In the genomic region with DNA sequence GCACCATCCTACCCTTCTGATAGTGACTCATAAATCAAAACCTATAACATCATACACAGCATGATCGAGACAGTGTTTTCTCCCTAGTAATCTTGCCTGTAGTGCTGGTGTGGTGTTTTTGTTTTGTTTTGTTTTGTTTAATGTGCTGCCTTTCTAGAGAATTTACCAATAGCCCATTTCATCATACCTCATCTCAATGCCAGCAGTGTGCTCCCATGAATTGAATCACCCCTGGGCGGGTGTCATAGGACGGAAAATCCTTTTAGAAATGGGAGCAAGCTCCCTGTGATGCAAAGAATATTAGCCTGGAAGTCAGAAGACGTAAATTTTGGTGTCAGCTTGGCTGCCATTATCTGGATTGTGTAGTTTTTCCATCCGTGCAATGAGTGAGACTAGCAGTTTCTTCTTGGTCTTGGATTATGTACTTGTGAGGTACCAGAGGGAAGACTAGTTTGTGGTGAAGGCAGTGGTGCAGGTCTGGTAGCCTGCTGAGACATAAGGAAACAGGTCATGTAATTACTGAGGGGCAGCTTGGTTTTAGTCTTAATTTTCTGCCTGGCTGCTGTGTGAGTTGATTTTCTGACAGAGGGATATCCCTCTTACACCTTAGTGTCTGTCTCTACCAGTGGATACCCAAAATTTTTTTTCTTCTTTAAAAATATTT, we compare ENCODE assay signal across 24 cellular contexts. TPM values are rescaled to one million over a fixed set of nuclear protein-coding genes. Genes with fewer than 3 reads are reported as not detected.
A peak's percentile ranks its signal among the peaks of the same experiment; 100 is the strongest.
DNase-seq lines count a peak whose midpoint lies in the region; ATAC-seq, FAIRE-seq and TF ChIP-seq lines count a peak whose summit lies in the region.
"Had no signal": no experiment of that assay in that cellular context is flagged by ENCODE, and none has a peak within 500 bp of the region (broad histone marks: within the 10 kb centered on the region; RNA-seq: fewer than 3 reads in every experiment).

No MANE protein-coding gene starts in this region.

- H3K9ac ChIP-seq in PC-3 (ENCODE audit: low read length) (no peak overlapping the region), smooth muscle cell (ENCODE audit: low read depth) (no peak overlapping the region), kidney (ENCODE audit: low read length in 2 of 2) (no peak overlapping the region)

- H3K4me1 ChIP-seq in PC-3 (ENCODE audit: insufficient read depth, low read length) (peaks cover 49% of the 10 kb centered on the region), smooth muscle cell (ENCODE audit: low read depth) (no peaks in the 10 kb centered on the region), kidney (ENCODE audit: control insufficient read depth in 1 of 2, insufficient read depth in 1 of 2, low read depth in 1 of 2, low read length in 2 of 2) (no peaks in the 10 kb centered on the region)

- no TSS peak for BruUV-seq in PC-3 (replicated peaks; lab: Mats Ljungman, UMichigan)

- intact Hi-C loops in PC-3 (cut with micrococcal nuclease) (loop anchor here (5.0 kb wide), 1 partner anchor 204 kb away; no protein-coding TSS in a partner anchor), kidney (cut with DNase I) (no loop called here)

- 83% methylated on average over 5 of the region's 5 CpGs for WGBS in smooth muscle cell (ENCODE audit: low lambda C conversion rate)

- no peak overlapping the region for H3K4me3 ChIP-seq in PC-3 (ENCODE audit: low read length)
- no peak overlapping the region for H3K4me3 ChIP-seq in fibroblast of the aortic adventitia (ENCODE audit: low read depth, low read length)
- no peak overlapping the region for H3K4me3 ChIP-seq in smooth muscle cell
- no peak overlapping the region for H3K4me3 ChIP-seq in kidney (ENCODE audit: low read length in 2 of 2)
- H3K4me3 ChIP-seq: lung, spleen, tibial nerve had no signal

- no peaks in the 10 kb centered on the region for H3K9me2 ChIP-seq in PC-3 (replicated peaks; ENCODE audit: low read length)

- H4K20me1 ChIP-seq in PC-3 (ENCODE audit: low read length) (no peaks in the 10 kb centered on the region), smooth muscle cell (ENCODE audit: low read depth) (no peaks in the 10 kb centered on the region)

- POLR2A ChIA-PET in PC-3 (lab: Charles Lee; ENCODE audit: unreplicated experiment), result no interaction called here
- POLR2A ChIA-PET in GM10248 (lab: Yijun Ruan, JAX), result no interaction called here

- FAIRE-seq in kidney (lab: Jason Lieb, UNC), result no peak
- FAIRE-seq: colon, endometrium, GM19239 had no signal

- CTCF ChIA-PET in PC-3 (lab: Charles Lee) (interaction anchor here (0.6 kb wide), 1 partner anchor 56 kb away, joined by 4 read pairs; no protein-coding TSS in a partner anchor), GM10248 (lab: Yijun Ruan, JAX) (interaction anchor here (0.8 to 3.1 kb wide), 3 partner anchors 9 to 488 kb away, joined by 3 to 21 read pairs (median 3); no protein-coding TSS in a partner anchor)

- H3K27ac ChIP-seq in PC-3 (ENCODE audit: low read length) (peak overlapping the region; percentile 95; the same call in 1 of the 2 replicates), smooth muscle cell (ENCODE audit: low read depth) (peak overlapping the region; percentile 39), kidney (ENCODE audit: low read depth in 2 of 2, low read length in 2 of 2) (no peak overlapping the region)
- H3K27ac ChIP-seq: spleen, tibial nerve had no signal

- H3F3A ChIP-seq in PC-3 (ENCODE audit: low read length, unreplicated experiment) (peaks cover 15% of the 10 kb centered on the region), smooth muscle cell (ENCODE audit: low read depth) (no peaks in the 10 kb centered on the region)

- H3K36me3 ChIP-seq in PC-3 (ENCODE audit: low read depth, low read length) (no peaks in the 10 kb centered on the region), smooth muscle cell (ENCODE audit: low read depth) (no peaks in the 10 kb centered on the region), kidney (ENCODE audit: control insufficient read depth in 1 of 2, insufficient read depth in 2 of 2, low read length in 2 of 2) (no peaks in the 10 kb centered on the region)
- H3K36me3 ChIP-seq: spleen, tibial nerve had no signal

- DNase-seq in PC-3 (no peak), fibroblast of the aortic adventitia (ENCODE audit: low read depth) (peak; percentile 28), smooth muscle cell (lab: John Stamatoyannopoulos, UW; ENCODE audit: unreplicated experiment) (no peak), kidney (no peak), GM10248 (ENCODE audit: extremely low spot score) (no peak)
- DNase-seq in activated naive CD4-positive, alpha-beta T cell treated with anti-CD3 and anti-CD28 coated beads, Interleukin-2, amount 50 U/mL, for 16 hours, result no peak
- DNase-seq: naive thymus-derived CD8-positive, alpha-beta T cell; NCI-H2081; NCI-H510A treated with DMSO at 0.1 percent for 48 hours; SHP77 treated with DMSO at 0.1 percent for 48 hours; spleen; T-helper 17 cell had no signal

- TF ChIP-seq CTCF in PC-3 (conservative IDR thresholded peaks at IDR 0.05; ENCODE audit: low read depth, low read length) (no peak), fibroblast of the aortic adventitia (IDR thresholded peaks at IDR 0.05; ENCODE audit: insufficient read depth, low read length) (no peak), smooth muscle cell (IDR thresholded peaks at IDR 0.05; ENCODE audit: borderline replicate concordance, insufficient read depth, poor library complexity, severe bottlenecking) (no peak), kidney (IDR thresholded peaks at IDR 0.05; ENCODE audit: borderline replicate concordance, extremely low read depth, insufficient read depth) (no peak), GM10248 (IDR thresholded peaks at IDR 0.05; ENCODE audit: control extremely low read depth, extremely low read depth, low read depth, missing control alignments) (no peak)

- ATAC-seq in GM18870 (IDR thresholded peaks at IDR 0.05; ENCODE audit: unreplicated experiment) (peak; percentile 38), PC-3 (no peak), HG03521 (IDR thresholded peaks at IDR 0.05; ENCODE audit: unreplicated experiment) (no peak)
- ATAC-seq: activated T-helper 17 cell treated with anti-CD3 and anti-CD28 coated beads, Interleukin-2, amount 50 U/mL, for 72 hours; naive thymus-derived CD8-positive, alpha-beta T cell; T-helper 17 cell had no signal

- no peak overlapping the region for H3K4me2 ChIP-seq in PC-3 (ENCODE audit: low read length)
- peak overlapping the region; percentile 14 for H3K4me2 ChIP-seq in smooth muscle cell

- no peaks in the 10 kb centered on the region for H3K27me3 ChIP-seq in PC-3 (ENCODE audit: low read length)
- no peaks in the 10 kb centered on the region for H3K27me3 ChIP-seq in smooth muscle cell (ENCODE audit: low read depth)
- H3K27me3 ChIP-seq: spleen, tibial nerve had no signal

- H3K9me3 ChIP-seq in PC-3 (ENCODE audit: low read length) (no peaks in the 10 kb centered on the region), smooth muscle cell (replicated peaks; ENCODE audit: low read depth) (no peaks in the 10 kb centered on the region), kidney (ENCODE audit: control insufficient read depth in 1 of 2, low read length in 2 of 2) (no peaks in the 10 kb centered on the region)
- H3K9me3 ChIP-seq: spleen, tibial nerve had no signal

- no peak overlapping the region for H2AFZ ChIP-seq in PC-3 (ENCODE audit: low read length)
- no peak overlapping the region for H2AFZ ChIP-seq in smooth muscle cell (ENCODE audit: low read depth)

- H3K79me2 ChIP-seq in PC-3 (ENCODE audit: low read length) (no peaks in the 10 kb centered on the region), smooth muscle cell (ENCODE audit: low read depth) (no peaks in the 10 kb centered on the region)

RNA-seq across cellular contexts. Expression of gene IGSF10, which starts 29.9 kb away (rescaled TPM):
- total RNA-seq in PC-3 (2014; rRNA removed) (0.12 and 0.66 TPM in 2 replicates), fibroblast of the aortic adventitia (ENCODE audit: low replicate concordance) (8.0 and 47.6 TPM in 2 replicates), smooth muscle cell (0.04 and 1.3 TPM in 2 replicates), kidney (0.63 TPM)
- polyA plus RNA-seq in smooth muscle cell (not detected in 2 replicates), kidney (ENCODE audit: insufficient read depth, low read depth, low replicate concordance) (0.82 TPM)
- total RNA-seq: activated CD8-positive, alpha-beta memory T cell treated with anti-CD3 and anti-CD28 coated beads for 36 hours; naive thymus-derived CD8-positive, alpha-beta T cell; OCI-LY7 had no signal
- polyA plus RNA-seq: naive thymus-derived CD8-positive, alpha-beta T cell had no signal

RNA-seq across cellular contexts. Expression of gene P2RY12, which starts 46.4 kb away (rescaled TPM):
- total RNA-seq in PC-3 (2014; rRNA removed) (not detected in 2 replicates), fibroblast of the aortic adventitia (ENCODE audit: low replicate concordance) (0.18 and 0.82 TPM in 2 replicates), smooth muscle cell (not detected in 2 replicates), kidney (2.2 TPM)
- polyA plus RNA-seq in smooth muscle cell (not detected in 2 replicates), kidney (ENCODE audit: insufficient read depth, low read depth, low replicate concordance) (not detected)
- total RNA-seq: activated CD8-positive, alpha-beta memory T cell treated with anti-CD3 and anti-CD28 coated beads for 36 hours; activated T-helper 17 cell treated with anti-CD3 and anti-CD28 coated beads, Interleukin-2, amount 50 U/mL, for 72 hours; glomerular endothelial cell; naive thymus-derived CD8-positive, alpha-beta T cell; progenitor cell of endocrine pancreas had no signal
- polyA plus RNA-seq: naive thymus-derived CD8-positive, alpha-beta T cell had no signal

Comparison
In these comparisons a context has a peak if more than half of its experiments do, and no peak if none do; other contexts are left out.
1. H3K27ac ChIP-seq: peak in PC-3 (single experiment) and smooth muscle cell (single experiment); none in kidney (0 of 2).